ENCODE assay signal across 11 cellular contexts in the genomic region with DNA sequence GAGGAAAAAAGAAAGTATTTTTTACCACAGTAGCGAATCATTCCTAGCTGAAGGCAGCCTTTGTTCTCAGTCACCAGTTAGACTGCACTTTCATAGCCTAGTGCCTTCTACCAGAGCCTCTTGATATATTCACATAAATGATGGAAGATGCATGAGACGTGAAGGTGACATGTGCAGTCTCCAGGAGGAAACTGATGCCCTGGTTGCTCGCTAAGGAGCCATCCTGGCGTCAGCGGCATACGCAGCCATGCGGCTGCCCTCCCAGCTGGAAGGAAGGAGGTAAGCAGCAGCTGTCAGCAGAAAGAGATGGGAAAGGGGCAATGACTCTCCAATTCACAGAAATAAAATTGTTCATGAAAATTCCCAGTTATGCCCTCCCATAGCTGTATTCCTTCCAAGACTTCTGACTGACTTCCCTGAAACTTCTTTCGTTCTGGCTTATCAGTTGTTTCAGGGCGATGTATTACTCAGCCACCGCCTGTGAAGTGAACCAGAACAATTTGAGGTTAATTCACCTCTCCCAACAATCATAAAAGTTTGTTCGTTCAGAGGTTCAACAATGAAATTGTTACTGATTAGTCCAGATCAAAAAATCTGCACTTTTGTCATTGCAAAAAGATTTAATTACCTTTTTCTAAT.
DNase-seq lines count a peak whose midpoint lies in the region; ATAC-seq and TF ChIP-seq lines count a peak whose summit lies in the region.
"Had no signal": no experiment of that assay in that cellular context is flagged by ENCODE, and none has a peak within 500 bp of the region (broad histone marks: within the 10 kb centered on the region; RNA-seq: fewer than 3 reads in every experiment).

No MANE protein-coding gene starts in this region.

- peak; percentile 9 for DNase-seq in NCI-H2227 (lab: John Stamatoyannopoulos, UW; ENCODE audit: unreplicated experiment)
- peak; percentile 31 for DNase-seq in brain pericyte (ENCODE audit: low read depth, low spot score)
- no peak for DNase-seq in right lobe of liver
- DNase-seq in testis: no peak
- DNase-seq in activated effector memory CD4-positive, alpha-beta T cell treated with anti-CD3 and anti-CD28 coated beads, Interleukin-2, amount 50 U/mL, for 16 hours: no peak
- no peak for DNase-seq in T-helper 9 cell
- no peak for DNase-seq in stimulated activated CD4-positive, alpha-beta T cell treated with anti-CD3 and anti-CD28 coated beads, Interleukin-2, amount 100 ng/mL, for 24 hours
- DNase-seq: naive thymus-derived CD4-positive, alpha-beta T cell; NCI-H2029 treated with DMSO at 0.1 percent for 48 hours; T1000 had no signal

- 62% methylated on average over 10 of the region's 11 CpGs for WGBS in right lobe of liver (ENCODE audit: insufficient coverage, low coverage, low lambda C conversion rate, missing lambda C conversion rate)
- 46 to 65% methylated on average over 11 of the region's 11 CpGs for WGBS in testis, 2 donors

- H3K36me3 ChIP-seq in right lobe of liver (no peaks in the 10 kb centered on the region), testis (ENCODE audit: low read depth, missing control alignments) (no peaks in the 10 kb centered on the region)

- no peak for TF ChIP-seq POLR2A in right lobe of liver (IDR thresholded peaks at IDR 0.05)
- TF ChIP-seq POLR2A in testis (IDR thresholded peaks at IDR 0.05): no peak

- intact Hi-C loops in right lobe of liver (cut with DNase I) (no loop called here), testis (cut with DNase I; ENCODE audit: low total_unique reads) (no loop called here)

- no peak for TF ChIP-seq CTCF in right lobe of liver (IDR thresholded peaks at IDR 0.05)
- TF ChIP-seq CTCF in testis (IDR thresholded peaks at IDR 0.05): no peak

- H3K4me1 ChIP-seq in right lobe of liver (no peaks in the 10 kb centered on the region), testis (peaks cover 6% of the 10 kb centered on the region)

- H3K27ac ChIP-seq in right lobe of liver (peak overlapping the region; percentile 17 to 53 (median 39)), testis (peak overlapping the region; percentile 2 to 33)

- no peaks in the 10 kb centered on the region for H3K27me3 ChIP-seq in right lobe of liver
- no peaks in the 10 kb centered on the region for H3K27me3 ChIP-seq in testis

- H3K4me3 ChIP-seq in right lobe of liver: no peak overlapping the region
- no peak overlapping the region for H3K4me3 ChIP-seq in testis

- H3K9me3 ChIP-seq in right lobe of liver (no peaks in the 10 kb centered on the region), testis (no peaks in the 10 kb centered on the region)

- ATAC-seq in right lobe of liver (peak; percentile 32 to 58 (median 44)), HG02588 (IDR thresholded peaks at IDR 0.05; ENCODE audit: unreplicated experiment) (no peak)
- ATAC-seq: naive thymus-derived CD4-positive, alpha-beta T cell had no signal

Comparison
In these comparisons a context has a peak if more than half of its experiments do, and no peak if none do; other contexts are left out.
1. DNase-seq: peak in NCI-H2227 (single experiment) and brain pericyte (single experiment); none in right lobe of liver (0 of 3), testis (single experiment), activated effector memory CD4-positive, alpha-beta T cell treated with anti-CD3 and anti-CD28 coated beads, Interleukin-2, amount 50 U/mL, for 16 hours (single experiment), T-helper 9 cell (single experiment) and stimulated activated CD4-positive, alpha-beta T cell treated with anti-CD3 and anti-CD28 coated beads, Interleukin-2, amount 100 ng/mL, for 24 hours (0 of 2).